35 cellular contexts compared by ENCODE assay signal in genomic region chr2:135762530-135762929, GRCh38.
"Had no signal": no experiment of that assay in that cellular context is flagged by ENCODE, and none has a peak within 500 bp of the region (broad histone marks: within the 10 kb centered on the region; RNA-seq: fewer than 3 reads in every experiment).

No MANE protein-coding gene starts in this region.

- H3K9me3 Mint-ChIP-seq: activated CD4-positive, alpha-beta memory T cell treated with anti-CD3 and anti-CD28 coated beads, Interleukin-2, amount 10 ng/mL, durations not matched to agents 7 days and 5 days; activated naive CD4-positive, alpha-beta T cell treated with anti-CD3 and anti-CD28 coated beads for 36 hours; activated naive CD4-positive, alpha-beta T cell treated with anti-CD3 and anti-CD28 coated beads, Interleukin-2, amount 50 U/mL, for 72 hours; central memory CD8-positive, alpha-beta T cell had no signal

- H3K27ac Mint-ChIP-seq: activated CD4-positive, alpha-beta memory T cell treated with anti-CD3 and anti-CD28 coated beads, Interleukin-2, amount 10 ng/mL, durations not matched to agents 7 days and 5 days; activated CD8-positive, alpha-beta memory T cell treated with anti-CD3 and anti-CD28 coated beads, Interleukin-2, amount 10 ng/mL, durations not matched to agents 7 days and 5 days; activated naive CD4-positive, alpha-beta T cell treated with anti-CD3 and anti-CD28 coated beads for 36 hours had no signal

- DNase-seq: activated CD4-positive, alpha-beta memory T cell treated with anti-CD3 and anti-CD28 coated beads, Interleukin-2, amount 10 ng/mL, durations not matched to agents 7 days and 5 days; activated CD4-positive, alpha-beta T cell treated with anti-CD3 and anti-CD28 coated beads for 1 hour; activated CD4-positive, alpha-beta T cell treated with anti-CD3 and anti-CD28 coated beads for 48 hours; activated CD4-positive, CD25-positive, alpha-beta regulatory T cell; activated CD8-positive, alpha-beta memory T cell treated with anti-CD3 and anti-CD28 coated beads for 24 hours; activated CD8-positive, alpha-beta memory T cell treated with anti-CD3 and anti-CD28 coated beads, Interleukin-2, amount 10 ng/mL, durations not matched to agents 7 days and 5 days; activated CD8-positive, alpha-beta memory T cell treated with anti-CD3 and anti-CD28 coated beads, Interleukin-2, amount 50 U/mL, for 48 hours; activated gamma-delta T cell treated with Interleukin-2 at 50 U/mL for 16 hours; activated naive CD4-positive, alpha-beta T cell treated with anti-CD3 and anti-CD28 coated beads for 36 hours; amniotic stem cell; Kasumi-1; KG1; MG63; NCI-H1048; NCI-H1436 treated with DMSO at 0.1 percent for 48 hours; NCI-H2029 treated with DMSO at 0.1 percent for 48 hours; NCI-H2107; NCI-H2171; NCI-H510A; NCI-H526; NCI-H748 treated with DMSO at 0.1 percent for 48 hours; NK-92 treated with Interleukin-12 subunit alpha and Interleukin-12 subunit beta, amount 100 ng/mL, for 24 hours; PC-3; Peyer's patch; SIG-M5; SW 1271; T-helper 1 cell; T1000; WERI-Rb-1 had no signal

- H3K27me3 ChIP-seq: ascending aorta, cardiac muscle cell, MG63, Peyer's patch had no signal

- H3K27ac ChIP-seq: ascending aorta, cardiac muscle cell, Peyer's patch, RWPE1, WERI-Rb-1 had no signal

- H3K4me3 Mint-ChIP-seq: activated CD4-positive, alpha-beta memory T cell treated with anti-CD3 and anti-CD28 coated beads, Interleukin-2, amount 10 ng/mL, durations not matched to agents 7 days and 5 days; activated CD8-positive, alpha-beta memory T cell treated with anti-CD3 and anti-CD28 coated beads, Interleukin-2, amount 10 ng/mL, durations not matched to agents 7 days and 5 days; activated naive CD4-positive, alpha-beta T cell treated with anti-CD3 and anti-CD28 coated beads for 36 hours; central memory CD8-positive, alpha-beta T cell had no signal

- H3K9me3 ChIP-seq: MG63 had no signal

- H3K4me1 Mint-ChIP-seq: activated CD4-positive, alpha-beta memory T cell treated with anti-CD3 and anti-CD28 coated beads, Interleukin-2, amount 10 ng/mL, durations not matched to agents 7 days and 5 days had no signal

- H3K27me3 Mint-ChIP-seq: activated CD4-positive, alpha-beta memory T cell treated with anti-CD3 and anti-CD28 coated beads, Interleukin-2, amount 10 ng/mL, durations not matched to agents 7 days and 5 days; activated CD8-positive, alpha-beta memory T cell treated with anti-CD3 and anti-CD28 coated beads, Interleukin-2, amount 10 ng/mL, durations not matched to agents 7 days and 5 days; central memory CD8-positive, alpha-beta T cell had no signal

- H3K4me1 ChIP-seq: ascending aorta, Peyer's patch had no signal

- H3K4me3 ChIP-seq: ascending aorta, cardiac muscle cell, MG63, Peyer's patch had no signal

- ATAC-seq: activated CD8-positive, alpha-beta memory T cell treated with anti-CD3 and anti-CD28 coated beads, Interleukin-2, amount 10 ng/mL, durations not matched to agents 7 days and 5 days; activated naive CD4-positive, alpha-beta T cell treated with anti-CD3 and anti-CD28 coated beads, Interleukin-2, amount 50 U/mL, for 72 hours; PC-3; Right ventricle myocardium inferior had no signal
